7 cellular contexts compared by ENCODE assay signal in genomic region chr14:69460093-69460701, GRCh38. TPM values are rescaled to one million over a fixed set of nuclear protein-coding genes. Genes with fewer than 3 reads are reported as not detected.
DNase-seq lines count a peak whose midpoint lies in the region; ATAC-seq, FAIRE-seq and TF ChIP-seq lines count a peak whose summit lies in the region.

No MANE protein-coding gene starts in this region.

- DNase-seq in GM12891 (ENCODE audit: insufficient read length, low spot score) (no peak), NCI-H1048 (lab: John Stamatoyannopoulos, UW) (peak; percentile 40), adipocyte (ENCODE audit: low read depth) (peak; percentile 95), heart left ventricle (peak in 4 of 5 donors; percentile 44 to 61 (median 52)), retina (peak; percentile 24)

- no peak for TF ChIP-seq POLR2A in GM12891 (IDR thresholded peaks at IDR 0.05; ENCODE audit: low read depth, low read length)
- no peak for TF ChIP-seq POLR2A in heart left ventricle (IDR thresholded peaks at IDR 0.05)

- no peak overlapping the region for H3K9ac ChIP-seq in adipocyte (ENCODE audit: low read length)

- H3K4me3 ChIP-seq in adipocyte (ENCODE audit: low read length) (no peak overlapping the region), heart left ventricle (no peak overlapping the region)

- ATAC-seq in SK-N-SH treated with all-trans-retinoic acid at 6 μM for 48 hours (peak; percentile 76), heart left ventricle (peak in 3 of 4 donors; percentile 83 to 92 (median 86)), HG03432 (IDR thresholded peaks at IDR 0.05; ENCODE audit: unreplicated experiment) (no peak)

- no peaks in the 10 kb centered on the region for H3K27me3 ChIP-seq in adipocyte (replicated peaks; ENCODE audit: control insufficient read depth, insufficient read depth, low read length)
- no peaks in the 10 kb centered on the region for H3K27me3 ChIP-seq in heart left ventricle

- peak; percentile 85 for FAIRE-seq in GM12891 (lab: Jason Lieb, UNC)

- no peak overlapping the region for H3K27ac ChIP-seq in heart left ventricle

- no peaks in the 10 kb centered on the region for H3K9me3 ChIP-seq in adipocyte (ENCODE audit: control insufficient read depth, low read length)
- no peaks in the 10 kb centered on the region for H3K9me3 ChIP-seq in heart left ventricle

- peak; percentile 57 to 88 (median 75) for TF ChIP-seq CTCF in heart left ventricle (IDR thresholded peaks at IDR 0.05)

- 22 to 26% (median 24%) methylated on average over 4 of the region's 4 CpGs for WGBS in heart left ventricle, 4 donors

- no peaks in the 10 kb centered on the region for H3K4me1 ChIP-seq in adipocyte (ENCODE audit: control insufficient read depth, insufficient read depth, low read length)
- H3K4me1 ChIP-seq in heart left ventricle = peaks cover 0 to 7% (median 0%) of the 10 kb centered on the region in 12 donors

- intact Hi-C loops in heart left ventricle (cut with DNase I) = loop anchor here (1.0 to 10.0 kb wide), 7 partner anchors 63 to 331 kb away; partner anchors contain the start of genes ERH (in 1 of the 10) and SLC39A9 (in 1 of the 10)

- H3K36me3 ChIP-seq in adipocyte (ENCODE audit: control insufficient read depth, insufficient read depth, low read length, severe bottlenecking) (peaks cover 51% of the 10 kb centered on the region), heart left ventricle (peaks cover 0 to 66% (median 55%) of the 10 kb centered on the region in 9 donors)

TF ChIP-seq in GM12891, 5 proteins besides CTCF, POLR2A, EP300 and RAD21:
- no peak for TF ChIP-seq PAX5 (IDR thresholded peaks at IDR 0.05; ENCODE audit: insufficient read depth, low read length, severe bottlenecking)
- no peak for TF ChIP-seq TAF1 (IDR thresholded peaks at IDR 0.05; ENCODE audit: low read depth, low read length)
- TF ChIP-seq POLR2AphosphoS5 (IDR thresholded peaks at IDR 0.05; ENCODE audit: low read depth, low read length) = no peak
- no peak for TF ChIP-seq SPI1 (IDR thresholded peaks at IDR 0.05; ENCODE audit: low read depth, low read length)
- no peak for TF ChIP-seq POU2F2 (IDR thresholded peaks at IDR 0.05; ENCODE audit: low read depth, low read length)

TF ChIP-seq in SK-N-SH treated with all-trans-retinoic acid at 6 μM for 48 hours, 23 proteins besides CTCF, POLR2A, EP300 and RAD21:
- TF ChIP-seq TCF4 (CRISPR knock-in tag; IDR thresholded peaks at IDR 0.05; ENCODE audit: borderline replicate concordance) (no peak), ARNTL (CRISPR knock-in tag; IDR thresholded peaks at IDR 0.05; ENCODE audit: borderline replicate concordance, low read depth) (no peak), GLIS3 (CRISPR knock-in tag; IDR thresholded peaks at IDR 0.05) (no peak), PPARA (CRISPR knock-in tag; IDR thresholded peaks at IDR 0.05; ENCODE audit: borderline replicate concordance) (no peak), ESRRG (CRISPR knock-in tag; IDR thresholded peaks at IDR 0.05) (no peak), ZNF8 (CRISPR knock-in tag; IDR thresholded peaks at IDR 0.05) (no peak), ZNF70 (CRISPR knock-in tag; IDR thresholded peaks at IDR 0.05) (no peak), ZNF565 (CRISPR knock-in tag; conservative IDR thresholded peaks at IDR 0.05; ENCODE audit: low read depth) (no peak)
- TF ChIP-seq, protein P1, sequence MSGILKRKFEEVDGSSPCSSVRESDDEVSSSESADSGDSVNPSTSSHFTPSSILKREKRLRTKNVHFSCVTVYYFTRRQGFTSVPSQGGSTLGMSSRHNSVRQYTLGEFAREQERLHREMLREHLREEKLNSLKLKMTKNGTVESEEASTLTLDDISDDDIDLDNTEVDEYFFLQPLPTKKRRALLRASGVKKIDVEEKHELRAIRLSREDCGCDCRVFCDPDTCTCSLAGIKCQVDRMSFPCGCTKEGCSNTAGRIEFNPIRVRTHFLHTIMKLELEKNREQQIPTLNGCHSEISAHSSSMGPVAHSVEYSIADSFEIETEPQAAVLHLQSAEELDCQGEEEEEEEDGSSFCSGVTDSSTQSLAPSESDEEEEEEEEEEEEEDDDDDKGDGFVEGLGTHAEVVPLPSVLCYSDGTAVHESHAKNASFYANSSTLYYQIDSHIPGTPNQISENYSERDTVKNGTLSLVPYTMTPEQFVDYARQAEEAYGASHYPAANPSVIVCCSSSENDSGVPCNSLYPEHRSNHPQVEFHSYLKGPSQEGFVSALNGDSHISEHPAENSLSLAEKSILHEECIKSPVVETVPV (CRISPR knock-in tag; IDR thresholded peaks at IDR 0.05) = no peak
- TF ChIP-seq, protein P2, sequence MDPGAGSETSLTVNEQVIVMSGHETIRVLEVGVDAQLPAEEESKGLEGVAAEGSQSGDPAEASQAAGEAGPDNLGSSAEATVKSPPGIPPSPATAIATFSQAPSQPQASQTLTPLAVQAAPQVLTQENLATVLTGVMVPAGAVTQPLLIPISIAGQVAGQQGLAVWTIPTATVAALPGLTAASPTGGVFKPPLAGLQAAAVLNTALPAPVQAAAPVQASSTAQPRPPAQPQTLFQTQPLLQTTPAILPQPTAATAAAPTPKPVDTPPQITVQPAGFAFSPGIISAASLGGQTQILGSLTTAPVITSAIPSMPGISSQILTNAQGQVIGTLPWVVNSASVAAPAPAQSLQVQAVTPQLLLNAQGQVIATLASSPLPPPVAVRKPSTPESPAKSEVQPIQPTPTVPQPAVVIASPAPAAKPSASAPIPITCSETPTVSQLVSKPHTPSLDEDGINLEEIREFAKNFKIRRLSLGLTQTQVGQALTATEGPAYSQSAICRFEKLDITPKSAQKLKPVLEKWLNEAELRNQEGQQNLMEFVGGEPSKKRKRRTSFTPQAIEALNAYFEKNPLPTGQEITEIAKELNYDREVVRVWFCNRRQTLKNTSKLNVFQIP (CRISPR knock-in tag; IDR thresholded peaks at IDR 0.05; ENCODE audit: borderline replicate concordance, low read depth) = no peak

RNA-seq across cellular contexts. Expression of gene PLEKHD1, which starts 24.3 kb away (rescaled TPM):
- 0.04 TPM for polyA plus RNA-seq in GM12891 (2012; ENCODE audit: low read depth, missing spikeins)
- under 1 TPM in 6 of 9 donors, not detected in 3; 0.08 to 0.45 (median 0.14) TPM for total RNA-seq in heart left ventricle
- polyA plus RNA-seq in heart left ventricle = under 1 TPM in 1 of 2 donors, not detected in 1; 0.04 TPM
